Comparison of ENCODE assay signal across 8 cellular contexts in the genomic region with DNA sequence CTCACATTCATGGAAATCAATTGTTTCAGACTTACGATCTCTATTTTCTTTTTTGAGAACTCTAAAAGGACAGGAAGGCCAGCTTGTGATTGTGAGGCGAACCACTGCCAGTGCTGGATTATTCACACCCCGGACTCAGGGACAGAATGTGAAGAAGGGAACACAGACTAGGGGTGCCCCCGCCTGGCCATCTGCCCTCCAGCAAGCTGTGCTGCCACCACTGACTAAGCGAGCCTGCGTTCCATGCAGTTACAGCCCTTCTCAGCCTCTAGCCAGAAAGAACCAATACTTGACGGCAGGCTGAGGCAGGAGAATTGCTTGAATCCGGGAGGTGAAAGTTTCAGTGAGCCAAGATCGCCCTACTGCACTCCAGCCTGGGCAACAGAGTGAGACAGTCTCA. TPM values are rescaled to one million over a fixed set of nuclear protein-coding genes. Genes with fewer than 3 reads are reported as not detected.
DNase-seq lines count a peak whose midpoint lies in the region; ATAC-seq, FAIRE-seq and TF ChIP-seq lines count a peak whose summit lies in the region.

No MANE protein-coding gene starts in this region.

- H3K4me1 ChIP-seq in right cardiac atrium (ENCODE audit: control insufficient read depth, insufficient read depth, low read length) (no peaks in the 10 kb centered on the region), endothelial cell of umbilical vein (ENCODE audit: control insufficient read depth, extremely low read depth, insufficient read depth, low read length) (peaks cover 14% of the 10 kb centered on the region), small intestine (ENCODE audit: control insufficient read depth in 2 of 2, insufficient read depth in 1 of 2, low read depth in 1 of 2, low read length in 1 of 2) (peaks cover 2 to 3% of the 10 kb centered on the region in 2 donors), ascending aorta (peaks cover 12 to 31% of the 10 kb centered on the region in 2 donors)

- no peak overlapping the region for H3K9ac ChIP-seq in endothelial cell of umbilical vein (replicated peaks; ENCODE audit: extremely low read depth, insufficient read depth, low read length)

- CTCF ChIA-PET in endothelial cell of umbilical vein (lab: Charles Lee), result interaction anchor here (0.7 to 2.5 kb wide), 9 partner anchors 10 to 537 kb away, joined by 3 to 16 read pairs (median 6); partner anchors contain the start of genes EME2, MAPK8IP3, MRPS34 and NUBP2

- H3K36me3 ChIP-seq in endothelial cell of umbilical vein (ENCODE audit: control insufficient read depth in 2 of 2, extremely low read depth in 1 of 2, insufficient read depth in 2 of 2, low read length in 2 of 2), result peaks cover 0 to 18% of the 10 kb centered on the region in 2 experiments
- peaks cover 0 to 3% of the 10 kb centered on the region in 2 donors for H3K36me3 ChIP-seq in small intestine (ENCODE audit: control insufficient read depth in 2 of 2, insufficient read depth in 2 of 2, low read length in 2 of 2)
- H3K36me3 ChIP-seq in ascending aorta, result peaks cover 34 to 43% of the 10 kb centered on the region in 2 donors

- H3K4me2 ChIP-seq in endothelial cell of umbilical vein (ENCODE audit: insufficient read depth, low read length), result no peak overlapping the region

- no peaks in the 10 kb centered on the region for H3K27me3 ChIP-seq in right cardiac atrium (ENCODE audit: control insufficient read depth, insufficient read depth)
- H3K27me3 ChIP-seq in endothelial cell of umbilical vein (ENCODE audit: control insufficient read depth in 2 of 2, insufficient read depth in 2 of 2, low read length in 2 of 2), result no peaks in the 10 kb centered on the region
- H3K27me3 ChIP-seq in small intestine (ENCODE audit: control insufficient read depth in 2 of 2, insufficient read depth in 2 of 2, low read length in 2 of 2), result no peaks in the 10 kb centered on the region
- no peaks in the 10 kb centered on the region for H3K27me3 ChIP-seq in ascending aorta

- TF ChIP-seq POLR2A in endothelial cell of umbilical vein (IDR thresholded peaks at IDR 0.05; ENCODE audit: low read depth, low read length), result no peak

- FAIRE-seq in endothelial cell of umbilical vein (lab: Jason Lieb, UNC), result no peak
- no peak for FAIRE-seq in small intestine (lab: Jason Lieb, UNC)

- H3K4me3 ChIP-seq in right cardiac atrium (ENCODE audit: low read length) (no peak overlapping the region), endothelial cell of umbilical vein (replicated peaks in 1 of 3; ENCODE audit: insufficient read depth in 1 of 3, low read depth in 1 of 3, low read length in 3 of 3) (no peak overlapping the region), small intestine (ENCODE audit: low read depth in 1 of 2, low read length in 2 of 2) (no peak overlapping the region), ascending aorta (no peak overlapping the region)

- dilution Hi-C loops in endothelial cell of umbilical vein (cut with MboI; ENCODE audit: extremely low pct_ligation_motif_present, low sequenced_read_pairs), result no loop called here

- H3K9me3 ChIP-seq in right cardiac atrium (ENCODE audit: control insufficient read depth, low read length), result no peaks in the 10 kb centered on the region
- H3K9me3 ChIP-seq in endothelial cell of umbilical vein (replicated peaks; ENCODE audit: control insufficient read depth, insufficient read depth, low read length), result no peaks in the 10 kb centered on the region
- H3K9me3 ChIP-seq in small intestine (ENCODE audit: control insufficient read depth, low read depth), result no peaks in the 10 kb centered on the region
- H3K9me3 ChIP-seq in ascending aorta, result no peaks in the 10 kb centered on the region

- no TSS peak for BruUV-seq in endothelial cell of umbilical vein (replicated peaks; lab: Mats Ljungman, UMichigan)

- WGBS in right cardiac atrium, result 50% methylated on average over 9 of the region's 9 CpGs
- 37 to 58% (median 50%) methylated on average over 9 of the region's 9 CpGs for WGBS in small intestine, 3 donors

- H4K20me1 ChIP-seq in endothelial cell of umbilical vein (replicated peaks; ENCODE audit: control insufficient read depth, extremely low read depth, insufficient read depth, low read length), result no peaks in the 10 kb centered on the region

- no peak for ATAC-seq in right cardiac atrium

- H3K79me2 ChIP-seq in endothelial cell of umbilical vein (ENCODE audit: control insufficient read depth, insufficient read depth, low read length), result peaks cover 16% of the 10 kb centered on the region

- no peaks in the 10 kb centered on the region for H3K9me1 ChIP-seq in endothelial cell of umbilical vein (replicated peaks; ENCODE audit: control insufficient read depth, extremely low read depth, insufficient read depth, low read length)

- DNase-seq in right cardiac atrium, result peak in 2 of 3 donors; percentile 73 to 77
- no peak for DNase-seq in cardiac septum (ENCODE audit: low spot score)
- peak; percentile 83 for DNase-seq in OCI-M1 (lab: John Stamatoyannopoulos, UW)
- peak; percentile 58 for DNase-seq in endothelial cell of umbilical vein (ENCODE audit: low read depth, low spot score)
- peak; percentile 76 for DNase-seq in small intestine
- DNase-seq in NCI-H226, result no peak
- no peak for DNase-seq in ascending aorta (ENCODE audit: low spot score in 2 of 2)
- no peak for DNase-seq in NCI-H510A (lab: John Stamatoyannopoulos, UW)

- TF ChIP-seq CTCF in endothelial cell of umbilical vein (IDR thresholded peaks at IDR 0.05; ENCODE audit: extremely low read depth in 1 of 2, insufficient read depth in 1 of 2, low read depth in 1 of 2, low read length in 2 of 2) (peak in 1 of 2 donors; percentile 41), ascending aorta (IDR thresholded peaks at IDR 0.05) (no peak)

- POLR2A ChIA-PET in endothelial cell of umbilical vein (lab: Charles Lee), result no interaction called here

- no peak overlapping the region for H2AFZ ChIP-seq in endothelial cell of umbilical vein (ENCODE audit: low read depth, low read length)

- H3K27ac ChIP-seq in right cardiac atrium (ENCODE audit: low read length) (no peak overlapping the region), endothelial cell of umbilical vein (ENCODE audit: insufficient read depth, low read depth, low read length) (no peak overlapping the region), small intestine (ENCODE audit: low read depth in 1 of 2, low read length in 1 of 2) (no peak overlapping the region), ascending aorta (no peak overlapping the region)

- intact Hi-C loops in right cardiac atrium (cut with DNase I), result no loop called here
- intact Hi-C loops in cardiac septum (cut with DNase I), result loop anchor here (5.0 kb wide), 1 partner anchor 37 kb away; no protein-coding TSS in a partner anchor
- intact Hi-C loops in endothelial cell of umbilical vein (cut with micrococcal nuclease), result no loop called here
- intact Hi-C loops in ascending aorta (cut with DNase I), result no loop called here

RNA-seq across cellular contexts. Expression of gene HAGH, which starts 2.8 kb away (rescaled TPM):
- total RNA-seq in right cardiac atrium, result 100 to 1,000 TPM; 123 to 155 (median 141) TPM
- 224 TPM for polyA plus RNA-seq in right cardiac atrium
- 166 TPM for total RNA-seq in cardiac septum
- 54.3 and 56.4 TPM in 2 replicates for total RNA-seq in endothelial cell of umbilical vein
- polyA plus RNA-seq in endothelial cell of umbilical vein, result 84.2 and 122 TPM in 2 replicates
- 55.3 and 77.9 TPM in 2 replicates for polyA plus RNA-seq in endothelial cell of umbilical vein (2011; cell fraction: cytosol; rRNA removed)
- polyA plus RNA-seq in endothelial cell of umbilical vein (2011; cell fraction: nucleus; rRNA removed), result 46.2 and 50.2 TPM in 2 replicates
- polyA plus RNA-seq in endothelial cell of umbilical vein (2012), result 36.4 and 54.0 TPM in 2 replicates
- 37.4 and 56.4 TPM in 2 replicates for polyA minus RNA-seq in endothelial cell of umbilical vein
- polyA minus RNA-seq in endothelial cell of umbilical vein (2011; cell fraction: cytosol; rRNA and poly(A)+ RNA removed), result 22.3 TPM
- 8.8 and 23.1 TPM in 2 replicates for polyA minus RNA-seq in endothelial cell of umbilical vein (2011; cell fraction: nucleus; rRNA and poly(A)+ RNA removed)
- polyA plus RNA-seq in small intestine, result 100 to 1,000 TPM in 2 of 3 donors, 10 to 100 TPM in 1; 76.9 to 167 (median 128) TPM
- total RNA-seq in ascending aorta, result 177 TPM

RNA-seq across cellular contexts. Expression of gene FAHD1, which starts 3.2 kb away (rescaled TPM):
- 10 to 100 TPM; 18.8 to 26.5 (median 22.6) TPM for total RNA-seq in right cardiac atrium
- polyA plus RNA-seq in right cardiac atrium, result 46.4 TPM
- total RNA-seq in cardiac septum, result 20.5 TPM
- 27.9 and 44.8 TPM in 2 replicates for total RNA-seq in endothelial cell of umbilical vein
- polyA plus RNA-seq in endothelial cell of umbilical vein, result 69.2 and 85.0 TPM in 2 replicates
- 77.9 and 81.8 TPM in 2 replicates for polyA plus RNA-seq in endothelial cell of umbilical vein (2011; cell fraction: cytosol; rRNA removed)
- 19.9 and 22.1 TPM in 2 replicates for polyA plus RNA-seq in endothelial cell of umbilical vein (2011; cell fraction: nucleus; rRNA removed)
- 34.1 and 40.2 TPM in 2 replicates for polyA plus RNA-seq in endothelial cell of umbilical vein (2012)
- 77.7 and 86.6 TPM in 2 replicates for polyA minus RNA-seq in endothelial cell of umbilical vein
- 33.1 TPM for polyA minus RNA-seq in endothelial cell of umbilical vein (2011; cell fraction: cytosol; rRNA and poly(A)+ RNA removed)
- 21.0 and 32.6 TPM in 2 replicates for polyA minus RNA-seq in endothelial cell of umbilical vein (2011; cell fraction: nucleus; rRNA and poly(A)+ RNA removed)
- polyA plus RNA-seq in small intestine, result 100 to 1,000 TPM in 1 of 3 donors, 10 to 100 TPM in 2; 75.7 to 181 (median 77.8) TPM
- total RNA-seq in ascending aorta, result 233 TPM

RNA-seq across cellular contexts. Expression of gene IGFALS, which starts 30.3 kb away (rescaled TPM):
- not detected for total RNA-seq in right cardiac atrium
- polyA plus RNA-seq in right cardiac atrium, result 0.05 TPM
- 0.19 TPM for total RNA-seq in cardiac septum
- not detected in 2 replicates for total RNA-seq in endothelial cell of umbilical vein
- 0.03 TPM in 1 of 2 replicates, not detected in the other for polyA plus RNA-seq in endothelial cell of umbilical vein
- not detected in 2 replicates for polyA plus RNA-seq in endothelial cell of umbilical vein (2011; cell fraction: cytosol; rRNA removed)
- polyA plus RNA-seq in endothelial cell of umbilical vein (2011; cell fraction: nucleus; rRNA removed), result not detected in 2 replicates
- not detected in 2 replicates for polyA plus RNA-seq in endothelial cell of umbilical vein (2012)
- not detected in 2 replicates for polyA minus RNA-seq in endothelial cell of umbilical vein
- polyA minus RNA-seq in endothelial cell of umbilical vein (2011; cell fraction: cytosol; rRNA and poly(A)+ RNA removed), result not detected
- polyA minus RNA-seq in endothelial cell of umbilical vein (2011; cell fraction: nucleus; rRNA and poly(A)+ RNA removed), result not detected in 2 replicates
- polyA plus RNA-seq in small intestine, result under 1 TPM; 0.16 to 0.54 (median 0.22) TPM
- total RNA-seq in ascending aorta, result not detected

RNA-seq across cellular contexts. Expression of gene NUBP2, which starts 41.1 kb away (rescaled TPM):
- total RNA-seq in right cardiac atrium (10 to 100 TPM; 33.1 to 39.1 (median 35.9) TPM), cardiac septum (32.3 TPM), endothelial cell of umbilical vein (55.0 and 58.2 TPM in 2 replicates), ascending aorta (182 TPM)
- polyA plus RNA-seq in right cardiac atrium (45.3 TPM), endothelial cell of umbilical vein (69.6 and 85.4 TPM in 2 replicates), small intestine (10 to 100 TPM; 60.4 to 70.7 (median 63.2) TPM)
- polyA plus RNA-seq in endothelial cell of umbilical vein (2011; cell fraction: cytosol; rRNA removed), result 38.7 and 64.8 TPM in 2 replicates
- 47.3 and 53.2 TPM in 2 replicates for polyA plus RNA-seq in endothelial cell of umbilical vein (2011; cell fraction: nucleus; rRNA removed)
- polyA plus RNA-seq in endothelial cell of umbilical vein (2012), result 37.5 and 46.5 TPM in 2 replicates
- 12.2 and 15.6 TPM in 2 replicates for polyA minus RNA-seq in endothelial cell of umbilical vein
- polyA minus RNA-seq in endothelial cell of umbilical vein (2011; cell fraction: cytosol; rRNA and poly(A)+ RNA removed), result 48.7 TPM
- 12.0 and 20.8 TPM in 2 replicates for polyA minus RNA-seq in endothelial cell of umbilical vein (2011; cell fraction: nucleus; rRNA and poly(A)+ RNA removed)

RNA-seq across cellular contexts. Expression of gene SPSB3, which starts 41.5 kb away (rescaled TPM):
- total RNA-seq in right cardiac atrium (10 to 100 TPM; 24.5 to 41.3 (median 34.1) TPM), cardiac septum (24.2 TPM), endothelial cell of umbilical vein (39.0 and 40.5 TPM in 2 replicates), ascending aorta (159 TPM)
- polyA plus RNA-seq in right cardiac atrium (51.8 TPM), endothelial cell of umbilical vein (86.2 and 107 TPM in 2 replicates), small intestine (100 to 1,000 TPM in 2 of 3 donors, 10 to 100 TPM in 1; 47.5 to 197 (median 147) TPM)
- polyA plus RNA-seq in endothelial cell of umbilical vein (2011; cell fraction: cytosol; rRNA removed), result 25.4 and 47.1 TPM in 2 replicates
- 170 and 171 TPM in 2 replicates for polyA plus RNA-seq in endothelial cell of umbilical vein (2011; cell fraction: nucleus; rRNA removed)
- 24.9 and 40.0 TPM in 2 replicates for polyA plus RNA-seq in endothelial cell of umbilical vein (2012)
- 19.1 and 25.7 TPM in 2 replicates for polyA minus RNA-seq in endothelial cell of umbilical vein
- polyA minus RNA-seq in endothelial cell of umbilical vein (2011; cell fraction: cytosol; rRNA and poly(A)+ RNA removed), result 15.1 TPM
- 18.6 and 32.4 TPM in 2 replicates for polyA minus RNA-seq in endothelial cell of umbilical vein (2011; cell fraction: nucleus; rRNA and poly(A)+ RNA removed)

Comparison
In these comparisons a context has a peak if more than half of its experiments do, and no peak if none do; other contexts are left out.
1. DNase-seq: peak in right cardiac atrium (2 of 3), OCI-M1 (single experiment), endothelial cell of umbilical vein (single experiment) and small intestine (single experiment); none in cardiac septum (single experiment), NCI-H226 (single experiment), ascending aorta (0 of 2) and NCI-H510A (single experiment).